Comparison of ENCODE assay signal across 22 cellular contexts in the genomic region with DNA sequence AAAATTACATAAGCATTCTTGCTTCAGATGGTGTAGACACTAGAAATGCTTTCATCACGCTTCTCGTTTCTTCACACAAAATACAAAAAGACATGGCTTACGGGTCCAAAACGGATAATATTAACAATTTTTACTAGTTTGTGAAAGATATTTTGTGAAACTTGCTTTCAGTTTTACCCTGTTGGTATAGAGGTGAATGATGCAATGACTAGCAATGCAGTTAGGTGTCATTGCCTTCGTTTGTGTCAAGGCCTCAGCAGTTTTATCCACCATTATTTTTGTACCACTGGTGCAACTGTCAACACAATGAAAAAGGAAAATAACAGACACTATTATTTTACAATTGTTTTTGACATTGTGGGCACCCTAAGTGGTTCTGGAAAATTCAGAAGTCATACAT.
"Had no signal": no experiment of that assay in that cellular context is flagged by ENCODE, and none has a peak within 500 bp of the region (broad histone marks: within the 10 kb centered on the region; RNA-seq: fewer than 3 reads in every experiment).

No MANE protein-coding gene starts in this region.

- DNase-seq: effector CD4-positive, alpha-beta T cell; endodermal cell; heart left ventricle; hippocampal formation; left colon; left ventricle myocardium superior; mucosa of descending colon; naive thymus-derived CD8-positive, alpha-beta T cell; psoas muscle; retina; spleen; stimulated activated CD4-positive, alpha-beta T cell treated with anti-CD3 and anti-CD28 coated beads, Interleukin-15, amount 100 ng/mL, for 24 hours; stimulated activated CD4-positive, alpha-beta T cell treated with anti-CD3 and anti-CD28 coated beads, Interleukin-1b, Interleukin-23, amount 100 ng/mL, for 48 hours; stimulated activated CD4-positive, alpha-beta T cell treated with anti-CD3 and anti-CD28 coated beads, Interleukin-4, amount 100 ng/mL, for 24 hours; stomach; substantia nigra; transverse colon had no signal

- H3K9me3 ChIP-seq: heart left ventricle, neutrophil, psoas muscle, spleen, stomach, thoracic aorta, transverse colon had no signal

- H3K27me3 ChIP-seq: heart left ventricle, neutrophil, spleen, stomach, transverse colon had no signal

- H3K27ac ChIP-seq: coronary artery, heart left ventricle, neutrophil, psoas muscle, spleen, stomach, thoracic aorta, transverse colon had no signal

- ATAC-seq: heart left ventricle; left colon; left ventricle myocardium superior; mucosa of descending colon; naive thymus-derived CD8-positive, alpha-beta T cell; psoas muscle; stimulated activated memory B cell treated with anti-CD40 and anti-IgM and Interleukin-4, amounts not matched to agents 10 μg/mL and 1 μg/mL and 100 μg/mL, for 72 hours had no signal

- H3K4me1 ChIP-seq: heart left ventricle, psoas muscle, spleen, stomach, transverse colon had no signal

- H3K36me3 ChIP-seq: heart left ventricle, neutrophil, spleen, stomach, thoracic aorta, transverse colon had no signal

- H3K4me3 ChIP-seq: coronary artery, heart left ventricle, lung, mucosa of descending colon, psoas muscle, spleen, stomach, thoracic aorta, transverse colon had no signal
